Comparison of ENCODE assay signal across 16 cellular contexts in genomic region chr19:48654299-48655059, GRCh38. TPM values are rescaled to one million over a fixed set of nuclear protein-coding genes. Genes with fewer than 3 reads are reported as not detected.
DNase-seq lines count a peak whose midpoint lies in the region; ATAC-seq and TF ChIP-seq lines count a peak whose summit lies in the region.
"Had no signal": no experiment of that assay in that cellular context is flagged by ENCODE, and none has a peak within 500 bp of the region (broad histone marks: within the 10 kb centered on the region; RNA-seq: fewer than 3 reads in every experiment).

No MANE protein-coding gene starts in this region.

- H3K4me2 ChIP-seq in SK-N-SH: no peak overlapping the region
- H3K4me2 ChIP-seq in neuronal stem cell (ENCODE audit: insufficient read depth, low read length, poor library complexity, severe bottlenecking): no peak overlapping the region

- no peak overlapping the region for H2BK5ac ChIP-seq in neuronal stem cell (ENCODE audit: low read length)

- intact Hi-C loops in Caco-2 (cut with micrococcal nuclease; ENCODE audit: unreplicated experiment): no loop called here

- POLR2A ChIA-PET in SK-N-SH (lab: Yijun Ruan, JAX) (interaction anchor here (0.6 to 0.9 kb wide), 2 partner anchors 13 to 116 kb away, joined by 3 to 6 read pairs; no protein-coding TSS in a partner anchor), Caco-2 (lab: Charles Lee) (no interaction called here)

- H3K9me2 ChIP-seq in SK-N-SH: no peaks in the 10 kb centered on the region

- DNase-seq in NCI-H1092 treated with DMSO at 0.1 percent for 48 hours (lab: John Stamatoyannopoulos, UW): peak; percentile 11
- DNase-seq in NCI-H1092 (lab: John Stamatoyannopoulos, UW): no peak
- DNase-seq in NCI-H1694 (lab: John Stamatoyannopoulos, UW): peak; percentile 99
- DNase-seq in SK-N-SH: peak; percentile 74
- no peak for DNase-seq in neuronal stem cell (ENCODE audit: low spot score)
- no peak for DNase-seq in Caco-2
- DNase-seq in dermis blood vessel endothelial cell: no peak
- DNase-seq: activated naive CD4-positive, alpha-beta T cell treated with anti-CD3 and anti-CD28 coated beads, Interleukin-2, amount 50 U/mL, for 16 hours; Calu3; hypothalamus; KG1; NCI-H510A; SIG-M5 had no signal

- BruUV-seq in Caco-2 (replicated peaks; lab: Mats Ljungman, UMichigan): no TSS peak

- no peak overlapping the region for H3K4me3 ChIP-seq in SK-N-SH (ENCODE audit: low read depth in 2 of 2, low read length in 1 of 2)
- no peak overlapping the region for H3K4me3 ChIP-seq in neuronal stem cell (ENCODE audit: low read length in 2 of 2)
- no peak overlapping the region for H3K4me3 ChIP-seq in Caco-2 (ENCODE audit: low read depth, low read length)
- H3K4me3 ChIP-seq: skin epidermis, tibial nerve had no signal

- H3K18ac ChIP-seq in neuronal stem cell (ENCODE audit: low read length): peak overlapping the region; percentile 77

- H3K4ac ChIP-seq in neuronal stem cell (ENCODE audit: low read length): no peak overlapping the region

- H3K9me3 ChIP-seq in SK-N-SH: no peaks in the 10 kb centered on the region
- H3K9me3 ChIP-seq in neuronal stem cell (replicated peaks in 1 of 2; ENCODE audit: control insufficient read depth in 2 of 2, insufficient read depth in 1 of 2, low read depth in 1 of 2, low read length in 2 of 2): no peaks in the 10 kb centered on the region
- no peaks in the 10 kb centered on the region for H3K9me3 ChIP-seq in Caco-2
- H3K9me3 ChIP-seq: tibial nerve had no signal

- TF ChIP-seq CTCF in SK-N-SH (IDR thresholded peaks at IDR 0.05) (no peak), Caco-2 (IDR thresholded peaks at IDR 0.05; ENCODE audit: insufficient read depth in 1 of 2, low read depth in 1 of 2, low read length in 1 of 2, severe bottlenecking in 1 of 2, unreplicated experiment in 1 of 2) (no peak)

- peak overlapping the region; percentile 48 for H4K8ac ChIP-seq in neuronal stem cell (ENCODE audit: low read depth, low read length)

- H3K36me3 Mint-ChIP-seq in Caco-2 (ENCODE audit: insufficient read depth, unreplicated experiment): no peaks in the 10 kb centered on the region

- H2BK12ac ChIP-seq in neuronal stem cell (ENCODE audit: low read length): no peak overlapping the region

- peak overlapping the region; percentile 72 for H4K91ac ChIP-seq in neuronal stem cell (ENCODE audit: low read depth, low read length, poor library complexity)

- no peaks in the 10 kb centered on the region for H3K9me3 Mint-ChIP-seq in Caco-2 (ENCODE audit: unreplicated experiment)

- H2BK15ac ChIP-seq in neuronal stem cell (ENCODE audit: low read length): peak overlapping the region; percentile 87

- H3K79me1 ChIP-seq in neuronal stem cell (ENCODE audit: low read depth, low read length): no peaks in the 10 kb centered on the region

- H3K4me1 Mint-ChIP-seq in Caco-2 (ENCODE audit: low read depth, unreplicated experiment): no peaks in the 10 kb centered on the region

- no peak overlapping the region for H3K9ac ChIP-seq in SK-N-SH
- H3K9ac ChIP-seq in neuronal stem cell (ENCODE audit: low read depth, low read length, poor library complexity): no peak overlapping the region

- H2BK120ac ChIP-seq in neuronal stem cell (ENCODE audit: low read depth, low read length): no peak overlapping the region

- H3K27me3 ChIP-seq in SK-N-SH (ENCODE audit: insufficient read depth): no peaks in the 10 kb centered on the region
- H3K27me3 ChIP-seq in neuronal stem cell (ENCODE audit: control insufficient read depth in 3 of 3, insufficient read depth in 3 of 3, low read depth in 1 of 3, low read length in 3 of 3): no peaks in the 10 kb centered on the region
- no peaks in the 10 kb centered on the region for H3K27me3 ChIP-seq in Caco-2 (replicated peaks; ENCODE audit: control insufficient read depth, insufficient read depth, low read length)
- H3K27me3 ChIP-seq: tibial nerve had no signal

- no peak for ATAC-seq in GM19035 (IDR thresholded peaks at IDR 0.05; ENCODE audit: unreplicated experiment)

- H4K20me1 ChIP-seq in SK-N-SH (ENCODE audit: insufficient read depth): no peaks in the 10 kb centered on the region

- no peak overlapping the region for H3K4me3 Mint-ChIP-seq in Caco-2 (ENCODE audit: unreplicated experiment)

- no peaks in the 10 kb centered on the region for H3K27me3 Mint-ChIP-seq in Caco-2 (ENCODE audit: insufficient read depth, unreplicated experiment)

- no peak overlapping the region for H2AFZ ChIP-seq in SK-N-SH (ENCODE audit: low read depth)
- H2AFZ ChIP-seq in neuronal stem cell (ENCODE audit: low read length): no peak overlapping the region

- H3K14ac ChIP-seq in neuronal stem cell (ENCODE audit: low read length): no peak overlapping the region

- peaks cover 4% of the 10 kb centered on the region for H3F3A ChIP-seq in SK-N-SH (replicated peaks; ENCODE audit: insufficient read depth)

- no peaks in the 10 kb centered on the region for H3K79me2 ChIP-seq in SK-N-SH (ENCODE audit: insufficient read depth)

- H3K23ac ChIP-seq in neuronal stem cell (ENCODE audit: low read depth, low read length, poor library complexity): peak overlapping the region; percentile 89

- CTCF ChIA-PET in SK-N-SH (lab: Yijun Ruan, JAX) (interaction anchor here (1.0 to 3.6 kb wide), 5 partner anchors 8 to 188 kb away, joined by 3 to 19 read pairs (median 5); partner anchors contain the start of gene CA11), Caco-2 (lab: Charles Lee) (interaction anchor here (0.6 kb wide), 1 partner anchor 841 kb away, joined by 3 read pairs; no protein-coding TSS in a partner anchor)

- peak in 1 of 2 experiments; percentile 26; a peak in 1 of 4 replicates for TF ChIP-seq EP300 in SK-N-SH (IDR thresholded peaks at IDR 0.05; ENCODE audit: borderline replicate concordance in 1 of 2, low read depth in 1 of 2, low read length in 1 of 2)

- H3K27ac ChIP-seq in SK-N-SH (ENCODE audit: low read depth in 2 of 2, low read length in 1 of 2) (peak overlapping the region in 1 of 2 experiments; percentile 61; a peak in 2 of 4 replicates), neuronal stem cell (replicated peaks; ENCODE audit: low read length) (no peak overlapping the region)
- H3K27ac ChIP-seq: skin epidermis, tibial nerve had no signal

- no peaks in the 10 kb centered on the region for H3K36me3 ChIP-seq in SK-N-SH (replicated peaks in 1 of 2; ENCODE audit: control insufficient read depth in 1 of 2, insufficient read depth in 2 of 2, low read length in 1 of 2)
- H3K36me3 ChIP-seq in neuronal stem cell (replicated peaks in 1 of 2; ENCODE audit: control insufficient read depth in 2 of 2, insufficient read depth in 2 of 2, low read length in 2 of 2): no peaks in the 10 kb centered on the region
- no peaks in the 10 kb centered on the region for H3K36me3 ChIP-seq in Caco-2 (ENCODE audit: control insufficient read depth, insufficient read depth, low read length)
- H3K36me3 ChIP-seq: tibial nerve had no signal

- H3K4me1 ChIP-seq in SK-N-SH (ENCODE audit: control insufficient read depth in 1 of 2, insufficient read depth in 2 of 2, low read depth in 1 of 2, low read length in 1 of 2) (peaks cover 0 to 10% of the 10 kb centered on the region in 2 experiments; a peak in 1 of 4 replicates), neuronal stem cell (ENCODE audit: control insufficient read depth in 2 of 2, insufficient read depth in 1 of 2, low read depth in 1 of 2, low read length in 2 of 2) (peaks cover 5% of the 10 kb centered on the region in 2 donors), Caco-2 (no peaks in the 10 kb centered on the region)
- H3K4me1 ChIP-seq: tibial nerve had no signal

- WGBS in SK-N-SH (ENCODE audit: low lambda C conversion rate): 39% methylated on average over 10 of the region's 11 CpGs
- WGBS in neuronal stem cell (ENCODE audit: extremely low coverage in 2 of 2, insufficient read length in 2 of 2, insufficient replicate concordance in 1 of 2), 2 donors: no CpG with 5 or more reads among the region's 11 CpGs

- no peak for TF ChIP-seq RAD21 in SK-N-SH (IDR thresholded peaks at IDR 0.05; ENCODE audit: low read length)

- H2AK5ac ChIP-seq in neuronal stem cell (ENCODE audit: low read depth, low read length): peak overlapping the region; percentile 70

- H3K27ac Mint-ChIP-seq in Caco-2 (ENCODE audit: unreplicated experiment): no peak overlapping the region

TF ChIP-seq in SK-N-SH, 30 proteins besides CTCF, POLR2A, EP300 and RAD21 (continues in another document):
- TF ChIP-seq FOXJ3 (CRISPR knock-in tag; IDR thresholded peaks at IDR 0.05): no peak

RNA-seq across cellular contexts. Expression of gene CA11, which starts 8.5 kb away (rescaled TPM):
- 13.1 and 13.5 TPM in 2 replicates for polyA plus RNA-seq in SK-N-SH (2012; rRNA removed)
- polyA plus RNA-seq in SK-N-SH (2012; cell fraction: cytosol; rRNA removed): 12.8 and 15.5 TPM in 2 replicates
- 10.4 and 10.7 TPM in 2 replicates for polyA plus RNA-seq in SK-N-SH (2012; cell fraction: nucleus; rRNA removed)
- polyA plus RNA-seq in neuronal stem cell (2013, experiment 1 of 2): 117 TPM
- polyA plus RNA-seq in neuronal stem cell (2013, experiment 2 of 2): 126 TPM
- total RNA-seq in Caco-2 (2022): 10.5 and 15.9 TPM in 2 replicates
- total RNA-seq in dermis blood vessel endothelial cell: 1.7 and 4.8 TPM in 2 replicates

RNA-seq across cellular contexts. Expression of gene DBP, which starts 17.3 kb away (rescaled TPM):
- 7.8 and 12.6 TPM in 2 replicates for polyA plus RNA-seq in SK-N-SH (2012; rRNA removed)
- polyA plus RNA-seq in SK-N-SH (2012; cell fraction: cytosol; rRNA removed): 7.3 and 10.3 TPM in 2 replicates
- 8.6 and 13.4 TPM in 2 replicates for polyA plus RNA-seq in SK-N-SH (2012; cell fraction: nucleus; rRNA removed)
- polyA plus RNA-seq in neuronal stem cell (2013, experiment 1 of 2): 17.9 TPM
- 16.7 TPM for polyA plus RNA-seq in neuronal stem cell (2013, experiment 2 of 2)
- total RNA-seq in Caco-2 (2022) (17.4 and 17.7 TPM in 2 replicates), dermis blood vessel endothelial cell (1.6 and 3.1 TPM in 2 replicates)

RNA-seq across cellular contexts. Expression of gene NTN5, which starts 18.3 kb away (rescaled TPM):
- 0.57 and 0.74 TPM in 2 replicates for polyA plus RNA-seq in SK-N-SH (2012; rRNA removed)
- polyA plus RNA-seq in SK-N-SH (2012; cell fraction: cytosol; rRNA removed): 0.12 and 0.37 TPM in 2 replicates
- 5.0 and 7.0 TPM in 2 replicates for polyA plus RNA-seq in SK-N-SH (2012; cell fraction: nucleus; rRNA removed)
- 1.2 TPM for polyA plus RNA-seq in neuronal stem cell (2013, experiment 1 of 2)
- 1.3 TPM for polyA plus RNA-seq in neuronal stem cell (2013, experiment 2 of 2)
- total RNA-seq in Caco-2 (2022): 0.12 and 0.34 TPM in 2 replicates
- 0.05 TPM in 1 of 2 replicates, not detected in the other for total RNA-seq in dermis blood vessel endothelial cell

RNA-seq across cellular contexts. Expression of gene SPHK2, which starts 35.2 kb away (rescaled TPM):
- 14.1 and 14.8 TPM in 2 replicates for polyA plus RNA-seq in SK-N-SH (2012; rRNA removed)
- 6.1 and 8.8 TPM in 2 replicates for polyA plus RNA-seq in SK-N-SH (2012; cell fraction: cytosol; rRNA removed)
- polyA plus RNA-seq in SK-N-SH (2012; cell fraction: nucleus; rRNA removed): 42.4 and 44.9 TPM in 2 replicates
- polyA plus RNA-seq in neuronal stem cell (2013, experiment 1 of 2): 25.6 TPM
- polyA plus RNA-seq in neuronal stem cell (2013, experiment 2 of 2): 23.7 TPM
- total RNA-seq in Caco-2 (2022) (134 and 140 TPM in 2 replicates), dermis blood vessel endothelial cell (8.8 and 12.6 TPM in 2 replicates)

RNA-seq across cellular contexts. Expression of gene RPL18, which starts 35.5 kb away (rescaled TPM):
- polyA plus RNA-seq in SK-N-SH (2012; rRNA removed): 2,114 and 2,225 TPM in 2 replicates
- 1,690 and 2,536 TPM in 2 replicates for polyA plus RNA-seq in SK-N-SH (2012; cell fraction: cytosol; rRNA removed)
- 725 and 988 TPM in 2 replicates for polyA plus RNA-seq in SK-N-SH (2012; cell fraction: nucleus; rRNA removed)
- polyA plus RNA-seq in neuronal stem cell (2013, experiment 1 of 2): 2,801 TPM
- polyA plus RNA-seq in neuronal stem cell (2013, experiment 2 of 2): 2,729 TPM
- total RNA-seq in Caco-2 (2022) (1,812 and 1,896 TPM in 2 replicates), dermis blood vessel endothelial cell (1,626 and 2,230 TPM in 2 replicates)

Comparison
In these comparisons a context has a peak if more than half of its experiments do, and no peak if none do; other contexts are left out.
1. DNase-seq: peak in NCI-H1092 treated with DMSO at 0.1 percent for 48 hours (single experiment), NCI-H1694 (single experiment) and SK-N-SH (single experiment); none in NCI-H1092 (single experiment), neuronal stem cell (single experiment), Caco-2 (0 of 2) and dermis blood vessel endothelial cell (single experiment).